1 cellular context compared by ENCODE assay signal in genomic region chr13:51825165-51825592, GRCh38.
TF ChIP-seq lines count a peak whose summit lies in the region.

No MANE protein-coding gene starts in this region.

TF ChIP-seq in GM23338, 12 proteins besides CTCF, POLR2A, EP300 and RAD21 (continued from another document):
- TF ChIP-seq, protein P1, sequence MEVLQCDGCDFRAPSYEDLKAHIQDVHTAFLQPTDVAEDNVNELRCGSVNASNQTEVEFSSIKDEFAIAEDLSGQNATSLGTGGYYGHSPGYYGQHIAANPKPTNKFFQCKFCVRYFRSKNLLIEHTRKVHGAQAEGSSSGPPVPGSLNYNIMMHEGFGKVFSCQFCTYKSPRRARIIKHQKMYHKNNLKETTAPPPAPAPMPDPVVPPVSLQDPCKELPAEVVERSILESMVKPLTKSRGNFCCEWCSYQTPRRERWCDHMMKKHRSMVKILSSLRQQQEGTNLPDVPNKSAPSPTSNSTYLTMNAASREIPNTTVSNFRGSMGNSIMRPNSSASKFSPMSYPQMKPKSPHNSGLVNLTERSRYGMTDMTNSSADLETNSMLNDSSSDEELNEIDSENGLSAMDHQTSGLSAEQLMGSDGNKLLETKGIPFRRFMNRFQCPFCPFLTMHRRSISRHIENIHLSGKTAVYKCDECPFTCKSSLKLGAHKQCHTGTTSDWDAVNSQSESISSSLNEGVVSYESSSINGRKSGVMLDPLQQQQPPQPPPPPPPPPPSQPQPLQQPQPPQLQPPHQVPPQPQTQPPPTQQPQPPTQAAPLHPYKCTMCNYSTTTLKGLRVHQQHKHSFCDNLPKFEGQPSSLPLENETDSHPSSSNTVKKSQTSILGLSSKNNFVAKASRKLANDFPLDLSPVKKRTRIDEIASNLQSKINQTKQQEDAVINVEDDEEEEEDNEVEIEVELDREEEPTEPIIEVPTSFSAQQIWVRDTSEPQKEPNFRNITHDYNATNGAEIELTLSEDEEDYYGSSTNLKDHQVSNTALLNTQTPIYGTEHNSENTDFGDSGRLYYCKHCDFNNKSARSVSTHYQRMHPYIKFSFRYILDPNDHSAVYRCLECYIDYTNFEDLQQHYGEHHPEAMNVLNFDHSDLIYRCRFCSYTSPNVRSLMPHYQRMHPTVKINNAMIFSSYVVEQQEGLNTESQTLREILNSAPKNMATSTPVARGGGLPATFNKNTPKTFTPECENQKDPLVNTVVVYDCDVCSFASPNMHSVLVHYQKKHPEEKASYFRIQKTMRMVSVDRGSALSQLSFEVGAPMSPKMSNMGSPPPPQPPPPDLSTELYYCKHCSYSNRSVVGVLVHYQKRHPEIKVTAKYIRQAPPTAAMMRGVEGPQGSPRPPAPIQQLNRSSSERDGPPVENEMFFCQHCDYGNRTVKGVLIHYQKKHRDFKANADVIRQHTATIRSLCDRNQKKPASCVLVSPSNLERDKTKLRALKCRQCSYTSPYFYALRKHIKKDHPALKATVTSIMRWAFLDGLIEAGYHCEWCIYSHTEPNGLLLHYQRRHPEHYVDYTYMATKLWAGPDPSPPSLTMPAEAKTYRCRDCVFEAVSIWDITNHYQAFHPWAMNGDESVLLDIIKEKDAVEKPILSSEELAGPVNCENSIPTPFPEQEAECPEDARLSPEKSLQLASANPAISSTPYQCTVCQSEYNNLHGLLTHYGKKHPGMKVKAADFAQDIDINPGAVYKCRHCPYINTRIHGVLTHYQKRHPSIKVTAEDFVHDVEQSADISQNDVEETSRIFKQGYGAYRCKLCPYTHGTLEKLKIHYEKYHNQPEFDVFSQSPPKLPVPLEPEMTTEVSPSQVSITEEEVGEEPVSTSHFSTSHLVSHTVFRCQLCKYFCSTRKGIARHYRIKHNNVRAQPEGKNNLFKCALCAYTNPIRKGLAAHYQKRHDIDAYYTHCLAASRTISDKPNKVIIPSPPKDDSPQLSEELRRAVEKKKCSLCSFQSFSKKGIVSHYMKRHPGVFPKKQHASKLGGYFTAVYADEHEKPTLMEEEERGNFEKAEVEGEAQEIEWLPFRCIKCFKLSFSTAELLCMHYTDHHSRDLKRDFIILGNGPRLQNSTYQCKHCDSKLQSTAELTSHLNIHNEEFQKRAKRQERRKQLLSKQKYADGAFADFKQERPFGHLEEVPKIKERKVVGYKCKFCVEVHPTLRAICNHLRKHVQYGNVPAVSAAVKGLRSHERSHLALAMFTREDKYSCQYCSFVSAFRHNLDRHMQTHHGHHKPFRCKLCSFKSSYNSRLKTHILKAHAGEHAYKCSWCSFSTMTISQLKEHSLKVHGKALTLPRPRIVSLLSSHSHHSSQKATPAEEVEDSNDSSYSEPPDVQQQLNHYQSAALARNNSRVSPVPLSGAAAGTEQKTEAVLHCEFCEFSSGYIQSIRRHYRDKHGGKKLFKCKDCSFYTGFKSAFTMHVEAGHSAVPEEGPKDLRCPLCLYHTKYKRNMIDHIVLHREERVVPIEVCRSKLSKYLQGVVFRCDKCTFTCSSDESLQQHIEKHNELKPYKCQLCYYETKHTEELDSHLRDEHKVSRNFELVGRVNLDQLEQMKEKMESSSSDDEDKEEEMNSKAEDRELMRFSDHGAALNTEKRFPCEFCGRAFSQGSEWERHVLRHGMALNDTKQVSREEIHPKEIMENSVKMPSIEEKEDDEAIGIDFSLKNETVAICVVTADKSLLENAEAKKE (CRISPR knock-in tag; IDR thresholded peaks at IDR 0.05) = no peak
- TF ChIP-seq STAT1 (IDR thresholded peaks at IDR 0.05; ENCODE audit: unreplicated experiment) (no peak), JUNB (IDR thresholded peaks at IDR 0.05; ENCODE audit: unreplicated experiment) (no peak), ZNF331 (CRISPR knock-in tag; IDR thresholded peaks at IDR 0.05; ENCODE audit: low read depth) (no peak), EZH2 (IDR thresholded peaks at IDR 0.05; ENCODE audit: low read depth, unreplicated experiment) (no peak)
- TF ChIP-seq, protein P2, sequence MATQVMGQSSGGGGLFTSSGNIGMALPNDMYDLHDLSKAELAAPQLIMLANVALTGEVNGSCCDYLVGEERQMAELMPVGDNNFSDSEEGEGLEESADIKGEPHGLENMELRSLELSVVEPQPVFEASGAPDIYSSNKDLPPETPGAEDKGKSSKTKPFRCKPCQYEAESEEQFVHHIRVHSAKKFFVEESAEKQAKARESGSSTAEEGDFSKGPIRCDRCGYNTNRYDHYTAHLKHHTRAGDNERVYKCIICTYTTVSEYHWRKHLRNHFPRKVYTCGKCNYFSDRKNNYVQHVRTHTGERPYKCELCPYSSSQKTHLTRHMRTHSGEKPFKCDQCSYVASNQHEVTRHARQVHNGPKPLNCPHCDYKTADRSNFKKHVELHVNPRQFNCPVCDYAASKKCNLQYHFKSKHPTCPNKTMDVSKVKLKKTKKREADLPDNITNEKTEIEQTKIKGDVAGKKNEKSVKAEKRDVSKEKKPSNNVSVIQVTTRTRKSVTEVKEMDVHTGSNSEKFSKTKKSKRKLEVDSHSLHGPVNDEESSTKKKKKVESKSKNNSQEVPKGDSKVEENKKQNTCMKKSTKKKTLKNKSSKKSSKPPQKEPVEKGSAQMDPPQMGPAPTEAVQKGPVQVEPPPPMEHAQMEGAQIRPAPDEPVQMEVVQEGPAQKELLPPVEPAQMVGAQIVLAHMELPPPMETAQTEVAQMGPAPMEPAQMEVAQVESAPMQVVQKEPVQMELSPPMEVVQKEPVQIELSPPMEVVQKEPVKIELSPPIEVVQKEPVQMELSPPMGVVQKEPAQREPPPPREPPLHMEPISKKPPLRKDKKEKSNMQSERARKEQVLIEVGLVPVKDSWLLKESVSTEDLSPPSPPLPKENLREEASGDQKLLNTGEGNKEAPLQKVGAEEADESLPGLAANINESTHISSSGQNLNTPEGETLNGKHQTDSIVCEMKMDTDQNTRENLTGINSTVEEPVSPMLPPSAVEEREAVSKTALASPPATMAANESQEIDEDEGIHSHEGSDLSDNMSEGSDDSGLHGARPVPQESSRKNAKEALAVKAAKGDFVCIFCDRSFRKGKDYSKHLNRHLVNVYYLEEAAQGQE (IDR thresholded peaks at IDR 0.05; ENCODE audit: unreplicated experiment) = no peak
TF ChIP-seq in GM23338: peak in this region for 1.
